ENCODE assay signal across 1 cellular context in the genomic region with DNA sequence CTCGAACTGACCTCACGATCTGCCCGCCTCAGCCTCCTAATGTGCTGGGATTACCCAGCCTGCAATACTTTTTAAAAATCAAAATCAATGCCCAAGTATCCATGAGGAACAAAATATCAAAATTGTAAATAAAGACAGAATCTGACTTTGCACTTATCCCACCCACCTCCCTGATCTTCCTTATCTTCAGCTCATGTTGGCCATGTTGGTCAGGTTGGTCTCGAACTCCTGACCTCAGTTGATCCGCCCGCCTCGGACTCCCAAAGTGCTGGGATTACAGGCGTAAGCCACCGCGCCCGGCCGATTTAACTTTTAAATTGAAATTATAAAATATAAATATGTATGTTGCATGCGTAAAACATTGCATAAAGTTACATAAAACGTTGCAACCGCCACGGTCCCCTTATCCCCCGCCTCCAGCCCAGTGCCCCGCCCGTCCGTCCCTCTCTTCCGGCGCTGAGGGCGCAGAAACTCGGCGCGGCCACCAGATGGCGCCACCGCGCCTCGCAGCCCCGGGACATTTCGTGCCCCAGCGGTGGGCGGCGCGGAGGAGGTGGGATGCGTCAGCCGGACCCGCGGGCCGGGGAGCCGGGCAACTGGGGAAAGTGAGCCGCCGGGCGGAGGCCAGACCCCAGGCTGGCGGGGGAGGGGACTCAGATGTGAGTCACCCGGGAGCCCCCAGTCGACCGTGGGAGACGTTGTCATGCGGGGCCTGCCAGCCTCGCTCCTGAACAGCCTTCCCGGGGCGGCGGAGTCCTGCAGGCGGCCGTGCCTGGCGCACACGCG.
TF ChIP-seq lines count a peak whose summit lies in the region.

No MANE protein-coding gene starts in this region.

TF ChIP-seq in PFSK-1, 5 proteins besides CTCF, POLR2A, EP300 and RAD21 (continued from another document):
- TF ChIP-seq FOXP2 (optimal IDR thresholded peaks at IDR 0.05; ENCODE audit: borderline replicate concordance, extremely low read depth, extremely low read length, insufficient read depth) = peak; percentile 90
